Comparison of ENCODE assay signal across 1 cellular context in the genomic region with DNA sequence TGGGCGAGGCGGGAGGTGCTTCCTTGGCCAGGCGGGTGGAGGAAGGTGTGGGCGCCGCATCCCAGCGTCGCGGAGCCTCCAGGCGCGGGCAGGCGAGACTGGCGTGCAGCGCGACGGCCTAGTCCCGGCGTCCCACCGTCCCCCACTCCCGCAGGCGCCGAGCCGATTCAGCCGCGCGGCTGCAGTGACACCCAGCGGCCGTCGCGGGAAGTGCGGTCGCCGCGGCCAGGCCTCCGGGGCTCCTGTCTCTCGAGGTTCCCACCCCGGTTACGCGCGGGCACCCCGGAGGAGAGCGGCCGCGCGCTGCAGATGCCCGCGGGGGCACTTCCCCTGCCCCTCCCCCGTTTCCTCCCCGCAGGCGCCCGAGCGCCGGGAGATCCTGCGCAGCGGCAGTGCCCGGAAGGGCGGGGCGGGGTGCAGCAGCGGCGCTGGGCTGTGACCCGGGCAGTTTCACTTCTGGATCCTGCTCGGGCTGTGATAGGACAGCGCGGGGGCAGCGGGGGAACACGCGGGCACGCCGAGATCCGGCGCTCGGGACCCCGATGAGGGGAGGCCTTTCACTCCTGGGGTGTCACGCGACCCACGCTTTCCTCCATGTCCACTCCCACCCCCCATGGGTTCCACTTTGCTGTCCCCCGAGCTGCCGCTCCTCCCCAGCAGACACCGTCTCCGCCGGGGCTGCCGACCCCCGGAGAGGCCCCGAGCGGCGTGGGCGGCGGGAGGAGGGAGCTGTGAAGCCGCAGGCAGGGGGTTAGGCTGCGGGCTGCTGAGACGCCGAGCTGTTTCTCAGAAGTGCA.
TF ChIP-seq lines count a peak whose summit lies in the region.

No MANE protein-coding gene starts in this region.

TF ChIP-seq in HepG2, 621 proteins besides CTCF, POLR2A, EP300 and RAD21 (continued from another document and continues in another):
- TF ChIP-seq, protein P1, sequence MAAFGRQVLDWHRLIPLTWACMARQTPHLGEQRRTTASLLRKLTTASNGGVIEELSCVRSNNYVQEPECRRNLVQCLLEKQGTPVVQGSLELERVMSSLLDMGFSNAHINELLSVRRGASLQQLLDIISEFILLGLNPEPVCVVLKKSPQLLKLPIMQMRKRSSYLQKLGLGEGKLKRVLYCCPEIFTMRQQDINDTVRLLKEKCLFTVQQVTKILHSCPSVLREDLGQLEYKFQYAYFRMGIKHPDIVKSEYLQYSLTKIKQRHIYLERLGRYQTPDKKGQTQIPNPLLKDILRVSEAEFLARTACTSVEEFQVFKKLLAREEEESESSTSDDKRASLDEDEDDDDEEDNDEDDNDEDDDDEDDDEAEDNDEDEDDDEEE (CRISPR knock-in tag; IDR thresholded peaks at IDR 0.05), result peak; percentile 17
- TF ChIP-seq CHCHD3 (CRISPR knock-in tag; IDR thresholded peaks at IDR 0.05) (peak; percentile 96), GPN1 (CRISPR knock-in tag; IDR thresholded peaks at IDR 0.05; ENCODE audit: borderline replicate concordance) (0 out of 2 replicates have a peak, but pooled peaks have one; percentile 18), ZNF446 (CRISPR knock-in tag; IDR thresholded peaks at IDR 0.05) (peak; percentile 6; the same call in 1 of the 2 replicates), HOXA3 (CRISPR knock-in tag; IDR thresholded peaks at IDR 0.05) (peak; percentile 92), ZNF674 (CRISPR knock-in tag; IDR thresholded peaks at IDR 0.05; ENCODE audit: low read depth) (0 out of 2 replicates have a peak, but pooled peaks have one; percentile 83), TCF7 (IDR thresholded peaks at IDR 0.05; ENCODE audit: low read depth) (0 out of 2 replicates have a peak, but pooled peaks have one; percentile 15), GLI4 (CRISPR knock-in tag; IDR thresholded peaks at IDR 0.05; ENCODE audit: borderline replicate concordance) (no peak), PPARG (CRISPR knock-in tag; conservative IDR thresholded peaks at IDR 0.05) (peak; percentile 67; the same call in 1 of the 2 replicates), AHR (CRISPR knock-in tag; IDR thresholded peaks at IDR 0.05) (no peak; the same call in none of the 2 replicates), ZSCAN22 (CRISPR knock-in tag; IDR thresholded peaks at IDR 0.05) (peak; percentile 78; the same call in 1 of the 2 replicates), ZNF841 (CRISPR knock-in tag; IDR thresholded peaks at IDR 0.05; ENCODE audit: borderline replicate concordance) (no peak), RELA (CRISPR knock-in tag; IDR thresholded peaks at IDR 0.05) (peak; percentile 74), RFX5 (IDR thresholded peaks at IDR 0.05; ENCODE audit: low read depth, low read length) (no peak), ZNF264 (CRISPR knock-in tag; IDR thresholded peaks at IDR 0.05) (0 out of 2 replicates have a peak, but pooled peaks have one; percentile 49), ZNF556 (CRISPR knock-in tag; IDR thresholded peaks at IDR 0.05; ENCODE audit: borderline replicate concordance) (no peak; the same call in 1 of the 2 replicates), GABPA (IDR thresholded peaks at IDR 0.05; ENCODE audit: low read depth, low read length) (peak; percentile 50), GABPA (CRISPR knock-in tag; IDR thresholded peaks at IDR 0.05; ENCODE audit: low read depth) (peak; percentile 60; the same call in 1 of the 2 replicates), RARA (CRISPR knock-in tag; IDR thresholded peaks at IDR 0.05) (peak; percentile 75), ZFP36L2 (CRISPR knock-in tag; IDR thresholded peaks at IDR 0.05) (0 out of 2 replicates have a peak, but pooled peaks have one; percentile 68), NONO (IDR thresholded peaks at IDR 0.05) (no peak), NONO (CRISPR knock-in tag; conservative IDR thresholded peaks at IDR 0.05) (peak; percentile 87), NR2C2 (CRISPR knock-in tag; IDR thresholded peaks at IDR 0.05; ENCODE audit: borderline replicate concordance) (peak; percentile 88), POLR2G (IDR thresholded peaks at IDR 0.05; ENCODE audit: low read depth, low read length) (peak; percentile 76), KAT8 (CRISPR knock-in tag; IDR thresholded peaks at IDR 0.05) (peak; percentile 91), ZNF235 (CRISPR knock-in tag; IDR thresholded peaks at IDR 0.05; ENCODE audit: borderline replicate concordance) (no peak), HNRNPLL (IDR thresholded peaks at IDR 0.05; ENCODE audit: low read depth, low read length, poor library complexity, severe bottlenecking) (peak; percentile 77), CCDC6 (CRISPR knock-in tag; IDR thresholded peaks at IDR 0.05) (peak; percentile 81; the same call in 1 of the 2 replicates), ZNF510 (CRISPR knock-in tag; IDR thresholded peaks at IDR 0.05; ENCODE audit: low read depth) (0 out of 2 replicates have a peak, but pooled peaks have one; percentile 63), ZNF121 (CRISPR knock-in tag; IDR thresholded peaks at IDR 0.05) (no peak), ZNF3 (CRISPR knock-in tag; IDR thresholded peaks at IDR 0.05) (no peak), ZNF567 (CRISPR knock-in tag; IDR thresholded peaks at IDR 0.05; ENCODE audit: borderline replicate concordance) (peak; percentile 64; the same call in 1 of the 2 replicates), TAF1 (CRISPR knock-in tag; IDR thresholded peaks at IDR 0.05) (peak; percentile 82)
- TF ChIP-seq, protein P2, sequence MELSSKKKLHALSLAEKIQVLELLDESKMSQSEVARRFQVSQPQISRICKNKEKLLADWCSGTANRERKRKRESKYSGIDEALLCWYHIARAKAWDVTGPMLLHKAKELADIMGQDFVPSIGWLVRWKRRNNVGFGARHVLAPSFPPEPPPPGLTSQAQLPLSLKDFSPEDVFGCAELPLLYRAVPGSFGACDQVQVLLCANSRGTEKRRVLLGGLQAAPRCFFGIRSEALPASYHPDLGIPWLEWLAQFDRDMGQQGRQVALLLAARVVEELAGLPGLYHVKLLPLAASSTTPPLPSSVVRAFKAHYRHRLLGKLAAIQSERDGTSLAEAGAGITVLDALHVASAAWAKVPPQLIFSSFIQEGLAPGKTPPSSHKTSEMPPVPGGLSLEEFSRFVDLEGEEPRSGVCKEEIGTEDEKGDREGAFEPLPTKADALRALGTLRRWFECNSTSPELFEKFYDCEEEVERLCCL (CRISPR knock-in tag; IDR thresholded peaks at IDR 0.05; ENCODE audit: borderline replicate concordance), result peak; percentile 28; the same call in 1 of the 2 replicates
- TF ChIP-seq, protein P3, sequence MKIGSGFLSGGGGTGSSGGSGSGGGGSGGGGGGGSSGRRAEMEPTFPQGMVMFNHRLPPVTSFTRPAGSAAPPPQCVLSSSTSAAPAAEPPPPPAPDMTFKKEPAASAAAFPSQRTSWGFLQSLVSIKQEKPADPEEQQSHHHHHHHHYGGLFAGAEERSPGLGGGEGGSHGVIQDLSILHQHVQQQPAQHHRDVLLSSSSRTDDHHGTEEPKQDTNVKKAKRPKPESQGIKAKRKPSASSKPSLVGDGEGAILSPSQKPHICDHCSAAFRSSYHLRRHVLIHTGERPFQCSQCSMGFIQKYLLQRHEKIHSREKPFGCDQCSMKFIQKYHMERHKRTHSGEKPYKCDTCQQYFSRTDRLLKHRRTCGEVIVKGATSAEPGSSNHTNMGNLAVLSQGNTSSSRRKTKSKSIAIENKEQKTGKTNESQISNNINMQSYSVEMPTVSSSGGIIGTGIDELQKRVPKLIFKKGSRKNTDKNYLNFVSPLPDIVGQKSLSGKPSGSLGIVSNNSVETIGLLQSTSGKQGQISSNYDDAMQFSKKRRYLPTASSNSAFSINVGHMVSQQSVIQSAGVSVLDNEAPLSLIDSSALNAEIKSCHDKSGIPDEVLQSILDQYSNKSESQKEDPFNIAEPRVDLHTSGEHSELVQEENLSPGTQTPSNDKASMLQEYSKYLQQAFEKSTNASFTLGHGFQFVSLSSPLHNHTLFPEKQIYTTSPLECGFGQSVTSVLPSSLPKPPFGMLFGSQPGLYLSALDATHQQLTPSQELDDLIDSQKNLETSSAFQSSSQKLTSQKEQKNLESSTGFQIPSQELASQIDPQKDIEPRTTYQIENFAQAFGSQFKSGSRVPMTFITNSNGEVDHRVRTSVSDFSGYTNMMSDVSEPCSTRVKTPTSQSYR (CRISPR knock-in tag; IDR thresholded peaks at IDR 0.05; ENCODE audit: borderline replicate concordance), result peak; percentile 93
- TF ChIP-seq, protein P4, sequence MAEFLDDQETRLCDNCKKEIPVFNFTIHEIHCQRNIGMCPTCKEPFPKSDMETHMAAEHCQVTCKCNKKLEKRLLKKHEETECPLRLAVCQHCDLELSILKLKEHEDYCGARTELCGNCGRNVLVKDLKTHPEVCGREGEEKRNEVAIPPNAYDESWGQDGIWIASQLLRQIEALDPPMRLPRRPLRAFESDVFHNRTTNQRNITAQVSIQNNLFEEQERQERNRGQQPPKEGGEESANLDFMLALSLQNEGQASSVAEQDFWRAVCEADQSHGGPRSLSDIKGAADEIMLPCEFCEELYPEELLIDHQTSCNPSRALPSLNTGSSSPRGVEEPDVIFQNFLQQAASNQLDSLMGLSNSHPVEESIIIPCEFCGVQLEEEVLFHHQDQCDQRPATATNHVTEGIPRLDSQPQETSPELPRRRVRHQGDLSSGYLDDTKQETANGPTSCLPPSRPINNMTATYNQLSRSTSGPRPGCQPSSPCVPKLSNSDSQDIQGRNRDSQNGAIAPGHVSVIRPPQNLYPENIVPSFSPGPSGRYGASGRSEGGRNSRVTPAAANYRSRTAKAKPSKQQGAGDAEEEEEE (CRISPR knock-in tag; IDR thresholded peaks at IDR 0.05; ENCODE audit: borderline replicate concordance), result no peak
- TF ChIP-seq, protein P5, sequence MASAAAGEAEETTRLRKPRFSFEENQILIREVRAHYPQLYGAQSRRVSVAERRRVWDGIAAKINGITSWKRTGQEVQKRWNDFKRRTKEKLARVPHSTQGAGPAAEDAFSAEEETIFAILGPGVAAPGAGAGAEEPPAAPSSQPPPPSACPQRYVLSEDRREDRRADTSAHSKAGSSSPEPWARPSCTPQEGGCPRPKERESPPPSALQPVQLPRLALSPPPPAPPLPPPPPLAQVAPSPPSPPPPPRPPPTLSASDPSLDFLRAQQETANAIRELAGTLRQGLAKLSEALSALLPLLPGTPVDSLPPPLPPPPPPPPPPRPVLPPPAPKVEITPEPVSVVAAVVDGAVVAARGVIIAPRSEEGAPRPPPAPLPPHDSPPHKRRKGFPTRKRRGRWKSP (CRISPR knock-in tag; IDR thresholded peaks at IDR 0.05), result peak; percentile 97
- TF ChIP-seq, protein P6, sequence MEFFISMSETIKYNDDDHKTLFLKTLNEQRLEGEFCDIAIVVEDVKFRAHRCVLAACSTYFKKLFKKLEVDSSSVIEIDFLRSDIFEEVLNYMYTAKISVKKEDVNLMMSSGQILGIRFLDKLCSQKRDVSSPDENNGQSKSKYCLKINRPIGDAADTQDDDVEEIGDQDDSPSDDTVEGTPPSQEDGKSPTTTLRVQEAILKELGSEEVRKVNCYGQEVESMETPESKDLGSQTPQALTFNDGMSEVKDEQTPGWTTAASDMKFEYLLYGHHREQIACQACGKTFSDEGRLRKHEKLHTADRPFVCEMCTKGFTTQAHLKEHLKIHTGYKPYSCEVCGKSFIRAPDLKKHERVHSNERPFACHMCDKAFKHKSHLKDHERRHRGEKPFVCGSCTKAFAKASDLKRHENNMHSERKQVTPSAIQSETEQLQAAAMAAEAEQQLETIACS (CRISPR knock-in tag; IDR thresholded peaks at IDR 0.05), result peak; percentile 97
- TF ChIP-seq, protein P7, sequence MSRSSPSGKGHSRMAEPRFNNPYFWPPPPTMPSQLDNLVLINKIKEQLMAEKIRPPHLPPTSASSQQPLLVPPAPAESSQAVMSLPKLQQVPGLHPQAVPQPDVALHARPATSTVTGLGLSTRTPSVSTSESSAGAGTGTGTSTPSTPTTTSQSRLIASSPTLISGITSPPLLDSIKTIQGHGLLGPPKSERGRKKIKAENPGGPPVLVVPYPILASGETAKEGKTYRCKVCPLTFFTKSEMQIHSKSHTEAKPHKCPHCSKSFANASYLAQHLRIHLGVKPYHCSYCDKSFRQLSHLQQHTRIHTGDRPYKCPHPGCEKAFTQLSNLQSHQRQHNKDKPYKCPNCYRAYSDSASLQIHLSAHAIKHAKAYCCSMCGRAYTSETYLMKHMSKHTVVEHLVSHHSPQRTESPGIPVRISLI (CRISPR knock-in tag; IDR thresholded peaks at IDR 0.05; ENCODE audit: borderline replicate concordance), result peak; percentile 37; the same call in 1 of the 2 replicates
- TF ChIP-seq, protein P8, sequence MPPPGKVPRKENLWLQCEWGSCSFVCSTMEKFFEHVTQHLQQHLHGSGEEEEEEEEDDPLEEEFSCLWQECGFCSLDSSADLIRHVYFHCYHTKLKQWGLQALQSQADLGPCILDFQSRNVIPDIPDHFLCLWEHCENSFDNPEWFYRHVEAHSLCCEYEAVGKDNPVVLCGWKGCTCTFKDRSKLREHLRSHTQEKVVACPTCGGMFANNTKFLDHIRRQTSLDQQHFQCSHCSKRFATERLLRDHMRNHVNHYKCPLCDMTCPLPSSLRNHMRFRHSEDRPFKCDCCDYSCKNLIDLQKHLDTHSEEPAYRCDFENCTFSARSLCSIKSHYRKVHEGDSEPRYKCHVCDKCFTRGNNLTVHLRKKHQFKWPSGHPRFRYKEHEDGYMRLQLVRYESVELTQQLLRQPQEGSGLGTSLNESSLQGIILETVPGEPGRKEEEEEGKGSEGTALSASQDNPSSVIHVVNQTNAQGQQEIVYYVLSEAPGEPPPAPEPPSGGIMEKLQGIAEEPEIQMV (CRISPR knock-in tag; IDR thresholded peaks at IDR 0.05; ENCODE audit: low read depth), result peak; percentile 69; the same call in 1 of the 2 replicates
- TF ChIP-seq, protein P9, sequence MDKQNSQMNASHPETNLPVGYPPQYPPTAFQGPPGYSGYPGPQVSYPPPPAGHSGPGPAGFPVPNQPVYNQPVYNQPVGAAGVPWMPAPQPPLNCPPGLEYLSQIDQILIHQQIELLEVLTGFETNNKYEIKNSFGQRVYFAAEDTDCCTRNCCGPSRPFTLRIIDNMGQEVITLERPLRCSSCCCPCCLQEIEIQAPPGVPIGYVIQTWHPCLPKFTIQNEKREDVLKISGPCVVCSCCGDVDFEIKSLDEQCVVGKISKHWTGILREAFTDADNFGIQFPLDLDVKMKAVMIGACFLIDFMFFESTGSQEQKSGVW (CRISPR knock-in tag; IDR thresholded peaks at IDR 0.05; ENCODE audit: borderline replicate concordance), result no peak
- TF ChIP-seq, protein P10, sequence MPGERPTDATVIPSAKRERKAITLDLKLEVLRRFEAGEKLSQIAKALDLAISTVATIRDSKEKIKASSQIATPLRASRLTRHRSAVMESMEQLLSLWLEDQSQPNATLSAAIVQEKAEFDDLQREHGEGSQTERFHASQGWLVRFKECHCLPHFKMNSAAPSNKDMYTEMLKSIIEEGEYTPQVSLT (CRISPR knock-in tag; IDR thresholded peaks at IDR 0.05; ENCODE audit: borderline replicate concordance, low read depth), result no peak
- TF ChIP-seq, protein P11, sequence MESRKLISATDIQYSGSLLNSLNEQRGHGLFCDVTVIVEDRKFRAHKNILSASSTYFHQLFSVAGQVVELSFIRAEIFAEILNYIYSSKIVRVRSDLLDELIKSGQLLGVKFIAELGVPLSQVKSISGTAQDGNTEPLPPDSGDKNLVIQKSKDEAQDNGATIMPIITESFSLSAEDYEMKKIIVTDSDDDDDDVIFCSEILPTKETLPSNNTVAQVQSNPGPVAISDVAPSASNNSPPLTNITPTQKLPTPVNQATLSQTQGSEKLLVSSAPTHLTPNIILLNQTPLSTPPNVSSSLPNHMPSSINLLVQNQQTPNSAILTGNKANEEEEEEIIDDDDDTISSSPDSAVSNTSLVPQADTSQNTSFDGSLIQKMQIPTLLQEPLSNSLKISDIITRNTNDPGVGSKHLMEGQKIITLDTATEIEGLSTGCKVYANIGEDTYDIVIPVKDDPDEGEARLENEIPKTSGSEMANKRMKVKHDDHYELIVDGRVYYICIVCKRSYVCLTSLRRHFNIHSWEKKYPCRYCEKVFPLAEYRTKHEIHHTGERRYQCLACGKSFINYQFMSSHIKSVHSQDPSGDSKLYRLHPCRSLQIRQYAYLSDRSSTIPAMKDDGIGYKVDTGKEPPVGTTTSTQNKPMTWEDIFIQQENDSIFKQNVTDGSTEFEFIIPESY (CRISPR knock-in tag; IDR thresholded peaks at IDR 0.05), result no peak
- TF ChIP-seq, protein P12, sequence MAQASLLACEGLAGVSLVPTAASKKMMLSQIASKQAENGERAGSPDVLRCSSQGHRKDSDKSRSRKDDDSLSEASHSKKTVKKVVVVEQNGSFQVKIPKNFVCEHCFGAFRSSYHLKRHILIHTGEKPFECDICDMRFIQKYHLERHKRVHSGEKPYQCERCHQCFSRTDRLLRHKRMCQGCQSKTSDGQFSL (CRISPR knock-in tag; IDR thresholded peaks at IDR 0.05), result peak; percentile 59
